Comparison of ENCODE assay signal across 25 cellular contexts in the genomic region with DNA sequence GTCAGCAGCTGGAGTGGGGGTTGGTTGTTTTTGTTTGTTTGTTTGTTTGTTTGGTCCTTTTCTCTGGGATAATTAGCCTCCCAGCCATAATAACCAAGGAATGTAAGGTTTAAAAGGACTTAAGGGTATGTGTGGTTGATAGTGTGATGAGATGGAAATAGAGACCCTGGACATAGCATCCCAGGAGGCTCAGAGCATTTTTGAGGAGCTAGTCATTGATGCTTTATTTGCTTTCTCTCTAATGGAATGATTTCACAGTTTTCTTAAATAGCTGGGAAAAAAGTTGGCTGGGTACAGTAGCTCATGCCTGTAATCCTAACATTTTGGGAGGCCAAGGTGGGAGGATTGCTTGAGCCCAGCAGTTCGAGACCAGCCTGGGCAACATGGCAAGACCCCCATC. TPM values are rescaled to one million over a fixed set of nuclear protein-coding genes. Genes with fewer than 3 reads are reported as not detected.
DNase-seq lines count a peak whose midpoint lies in the region; ATAC-seq, FAIRE-seq and TF ChIP-seq lines count a peak whose summit lies in the region.
"Had no signal": no experiment of that assay in that cellular context is flagged by ENCODE, and none has a peak within 500 bp of the region (broad histone marks: within the 10 kb centered on the region; RNA-seq: fewer than 3 reads in every experiment).

No MANE protein-coding gene starts in this region.

- H3K27me3 ChIP-seq in bronchial epithelial cell (ENCODE audit: control insufficient read depth, insufficient read depth, low read length): no peaks in the 10 kb centered on the region
- H3K27me3 ChIP-seq in mesenchymal stem cell (ENCODE audit: control insufficient read depth in 1 of 2, insufficient read depth in 1 of 2, low read length in 2 of 2): no peaks in the 10 kb centered on the region
- H3K27me3 ChIP-seq in Peyer's patch: no peaks in the 10 kb centered on the region
- H3K27me3 ChIP-seq: left lung, neural progenitor cell, right atrium auricular region had no signal

- TF ChIP-seq POLR2A in Peyer's patch (IDR thresholded peaks at IDR 0.05): no peak

- no peak overlapping the region for H3K4ac ChIP-seq in mesenchymal stem cell (ENCODE audit: low read depth in 1 of 2, low read length in 2 of 2)

- no peak overlapping the region for H3K4me3 ChIP-seq in bronchial epithelial cell (ENCODE audit: low read depth, low read length)
- no peak overlapping the region for H3K4me3 ChIP-seq in mesenchymal stem cell (ENCODE audit: insufficient read depth in 1 of 2, low read depth in 1 of 2, low read length in 2 of 2)
- H3K4me3 ChIP-seq in Peyer's patch: no peak overlapping the region
- H3K4me3 ChIP-seq: left lung, neural progenitor cell, right atrium auricular region had no signal

- no peak for ATAC-seq in HG03139 (IDR thresholded peaks at IDR 0.05; ENCODE audit: unreplicated experiment)
- ATAC-seq: activated CD4-positive, CD25-positive, alpha-beta regulatory T cell treated with anti-CD3 and anti-CD28 coated beads, Interleukin-2, amount 50 U/mL, for 24 hours; stimulated activated naive CD8-positive, alpha-beta T cell treated with anti-CD3 and anti-CD28 coated beads, Interleukin-15, Interleukin-2, amounts not matched to agents 100 U/mL and 50 U/mL, for 24 hours had no signal

- H2AK5ac ChIP-seq in mesenchymal stem cell (ENCODE audit: low read length, severe bottlenecking): no peak overlapping the region

- H3K4me1 ChIP-seq in mesenchymal stem cell (ENCODE audit: control insufficient read depth, insufficient read depth, low read depth, low read length) (peaks cover 4% of the 10 kb centered on the region), Peyer's patch (no peaks in the 10 kb centered on the region)
- H3K4me1 ChIP-seq: left lung, neural progenitor cell, right atrium auricular region had no signal

- H3K9ac ChIP-seq in mesenchymal stem cell (ENCODE audit: low read length): no peak overlapping the region
- H3K9ac ChIP-seq: neural progenitor cell, SK-N-SH had no signal

- H2BK12ac ChIP-seq in mesenchymal stem cell (ENCODE audit: low read length in 2 of 2): no peak overlapping the region

- H2BK5ac ChIP-seq in mesenchymal stem cell (ENCODE audit: low read depth, low read length, poor library complexity, severe bottlenecking): no peak overlapping the region

- H3K79me1 ChIP-seq in mesenchymal stem cell (replicated peaks; ENCODE audit: low read length, poor library complexity, severe bottlenecking): peaks cover 6% of the 10 kb centered on the region

- TF ChIP-seq CTCF in bronchial epithelial cell (IDR thresholded peaks at IDR 0.05; ENCODE audit: insufficient read depth, low read length, severe bottlenecking) (no peak), Peyer's patch (IDR thresholded peaks at IDR 0.05) (no peak)

- no peak overlapping the region for H2BK15ac ChIP-seq in mesenchymal stem cell (ENCODE audit: low read depth, poor library complexity, severe bottlenecking)

- H3K18ac ChIP-seq in mesenchymal stem cell (ENCODE audit: low read depth in 1 of 2, low read length in 2 of 2): no peak overlapping the region

- no peak overlapping the region for H3K14ac ChIP-seq in mesenchymal stem cell (ENCODE audit: low read length in 2 of 2)

- FAIRE-seq in bronchial epithelial cell (lab: Jason Lieb, UNC): no peak
- FAIRE-seq: islet of Langerhans had no signal

- H3K9me3 ChIP-seq in mesenchymal stem cell (ENCODE audit: control insufficient read depth, low read length) (peaks cover 6% of the 10 kb centered on the region), Peyer's patch (no peaks in the 10 kb centered on the region)
- H3K9me3 ChIP-seq: left lung, right atrium auricular region, SK-N-SH had no signal

- H3K23ac ChIP-seq in mesenchymal stem cell (ENCODE audit: low read length in 2 of 2): no peak overlapping the region

- H2BK120ac ChIP-seq in mesenchymal stem cell (ENCODE audit: low read depth, low read length): no peak overlapping the region

- DNase-seq in AG08395 (ENCODE audit: low spot score) (peak; percentile 42), HT1080 (ENCODE audit: low read depth) (peak; percentile 21), bronchial epithelial cell (ENCODE audit: low read depth) (peak; percentile 4), mesenchymal stem cell (no peak), Peyer's patch (no peak), NCI-H1092 (lab: John Stamatoyannopoulos, UW) (no peak)
- DNase-seq in activated CD4-positive, alpha-beta T cell treated with anti-CD3 and anti-CD28 coated beads for 48 hours: no peak
- DNase-seq: activated CD4-positive, alpha-beta T cell treated with anti-CD3 and anti-CD28 coated beads, Interleukin-2, amount 50 U/mL, for 48 hours; activated naive CD4-positive, alpha-beta T cell treated with Interleukin-2 at 50 U/mL for 16 hours; COR-L47; GDM1; left lung; NCI-H1048; NCI-H1694 treated with DMSO at 0.1 percent for 48 hours; NCI-H2171 treated with DMSO at 0.1 percent for 48 hours; NCI-H510A; SK-N-SH; stimulated activated CD4-positive, alpha-beta T cell treated with anti-CD3 and anti-CD28 coated beads, Interleukin-1b, Interleukin-23, amount 100 ng/mL, for 48 hours; stimulated activated naive CD8-positive, alpha-beta T cell treated with anti-CD3 and anti-CD28 coated beads, Interleukin-15, Interleukin-2, amounts not matched to agents 100 U/mL and 50 U/mL, for 24 hours had no signal

- no peak overlapping the region for H2AFZ ChIP-seq in mesenchymal stem cell (ENCODE audit: low read depth, low read length)
- H2AFZ ChIP-seq: neural progenitor cell had no signal

- WGBS in mesenchymal stem cell: 100% methylated on average over 1 of the region's 1 CpG

- no peak overlapping the region for H4K91ac ChIP-seq in mesenchymal stem cell (ENCODE audit: low read length)

- H3K4me2 ChIP-seq in mesenchymal stem cell (ENCODE audit: low read length, poor library complexity, severe bottlenecking): no peak overlapping the region
- H3K4me2 ChIP-seq: neural progenitor cell, SK-N-SH had no signal

- H3K27ac ChIP-seq in mesenchymal stem cell (ENCODE audit: low read length, poor library complexity, severe bottlenecking) (peak overlapping the region; percentile 61), Peyer's patch (no peak overlapping the region)
- H3K27ac ChIP-seq: C4-2B, left lung, neural progenitor cell, right atrium auricular region had no signal

- no peak overlapping the region for H4K8ac ChIP-seq in mesenchymal stem cell (ENCODE audit: low read length)

- peaks cover 10% of the 10 kb centered on the region for H3K36me3 ChIP-seq in bronchial epithelial cell (ENCODE audit: control insufficient read depth, insufficient read depth, low read length)
- H3K36me3 ChIP-seq in mesenchymal stem cell (ENCODE audit: control insufficient read depth in 1 of 2, insufficient read depth in 2 of 2, low read depth in 1 of 2, low read length in 2 of 2): peaks cover 35 to 86% of the 10 kb centered on the region in 2 experiments
- peaks cover 0 to 78% (median 0%) of the 10 kb centered on the region in 3 donors for H3K36me3 ChIP-seq in Peyer's patch

RNA-seq across cellular contexts. Expression of a gene that starts 45.1 kb away (rescaled TPM):
- 80.1 and 87.2 TPM in 2 replicates for total RNA-seq in HT1080 (2014; rRNA removed; shearing (Covaris generic))
- polyA plus RNA-seq in HT1080 (2015; cell fraction: cytosol; rRNA removed): 90.6 and 95.3 TPM in 2 replicates
- polyA plus RNA-seq in HT1080 (2015; cell fraction: nucleus; rRNA removed): 54.6 and 61.0 TPM in 2 replicates
- 25.5 and 42.4 TPM in 2 replicates for total RNA-seq in bronchial epithelial cell
- polyA plus RNA-seq in mesenchymal stem cell (2013, experiment 1 of 2): 73.4 TPM
- polyA plus RNA-seq in mesenchymal stem cell (2013, experiment 2 of 2): 76.3 TPM
- total RNA-seq in Peyer's patch: 10 to 100 TPM; 11.6 to 85.0 (median 26.4) TPM

Comparison
In these comparisons a context has a peak if more than half of its experiments do, and no peak if none do; other contexts are left out.
1. DNase-seq: peak in AG08395 (single experiment), HT1080 (single experiment) and bronchial epithelial cell (single experiment); none in mesenchymal stem cell (single experiment), Peyer's patch (0 of 3), activated CD4-positive, alpha-beta T cell treated with anti-CD3 and anti-CD28 coated beads for 48 hours (single experiment) and NCI-H1092 (single experiment).